29 cellular contexts compared by ENCODE assay signal in the genomic region with DNA sequence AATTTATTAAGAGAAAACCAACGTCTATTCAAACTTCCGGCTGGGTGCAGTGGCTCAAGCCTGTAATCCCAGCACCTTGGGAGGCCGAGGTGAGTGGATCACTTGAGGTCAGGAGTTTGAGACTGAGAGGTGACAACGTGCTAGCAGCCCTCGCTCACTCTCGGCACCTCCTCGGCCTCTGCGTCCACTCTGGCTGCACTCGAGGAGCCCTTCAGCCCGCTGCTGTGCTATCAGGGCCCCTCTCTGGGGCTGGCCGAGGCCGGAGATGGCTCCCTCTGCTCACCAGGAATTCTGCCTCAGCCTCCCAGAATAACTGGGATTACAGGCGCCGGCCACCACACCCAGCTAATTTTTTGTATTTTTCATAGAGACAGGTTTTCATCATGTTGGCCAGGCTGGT.
"Had no signal": no experiment of that assay in that cellular context is flagged by ENCODE, and none has a peak within 500 bp of the region (broad histone marks: within the 10 kb centered on the region; RNA-seq: fewer than 3 reads in every experiment).

No MANE protein-coding gene starts in this region.

- H3K4me3 ChIP-seq: colonic mucosa, coronary artery, dorsolateral prefrontal cortex, esophagus muscularis mucosa, esophagus squamous epithelium, gastrocnemius medialis, gastroesophageal sphincter, heart left ventricle, heart right ventricle, hepatocyte had no signal

- H3K4me1 Mint-ChIP-seq: endodermal cell had no signal

- H3K27me3 ChIP-seq: colonic mucosa, dorsolateral prefrontal cortex, esophagus muscularis mucosa, esophagus squamous epithelium, foreskin keratinocyte, gastrocnemius medialis, gastroesophageal sphincter, heart left ventricle, heart right ventricle, hepatocyte had no signal

- H3K9me3 Mint-ChIP-seq: dendritic cell treated with granulocyte-macrophage colony-stimulating factor and Interleukin-4, amounts not matched to agents 40 ng/mL and 50 ng/mL, for 4 days; effector memory CD8-positive, alpha-beta T cell had no signal

- H3K9me3 ChIP-seq: colonic mucosa, esophagus muscularis mucosa, esophagus squamous epithelium, gastrocnemius medialis, gastroesophageal sphincter, heart left ventricle, heart right ventricle had no signal

- ATAC-seq: effector memory CD8-positive, alpha-beta T cell; esophagus mucosa; foreskin keratinocyte; gastrocnemius medialis; gastroesophageal sphincter; heart left ventricle; heart right ventricle had no signal

- H3K27ac ChIP-seq: colonic mucosa, coronary artery, dorsolateral prefrontal cortex, epithelial cell of prostate, esophagus muscularis mucosa, esophagus squamous epithelium, foreskin keratinocyte, gastrocnemius medialis, gastroesophageal sphincter, heart left ventricle, heart right ventricle, hepatocyte had no signal

- DNase-seq: colonic mucosa; cortex of kidney; dermis blood vessel endothelial cell; dorsolateral prefrontal cortex; effector CD4-positive, alpha-beta T cell; effector CD8-positive, alpha-beta T cell; effector memory CD4-positive, alpha-beta T cell; effector memory CD8-positive, alpha-beta T cell; endodermal cell; erythroblast; esophagus squamous epithelium; foreskin fibroblast; foreskin keratinocyte; foreskin melanocyte; gastrocnemius medialis; glutamatergic neuron; head of caudate nucleus; heart left ventricle; heart right ventricle had no signal

- H3K4me1 ChIP-seq: colonic mucosa, esophagus squamous epithelium, foreskin keratinocyte, heart left ventricle, heart right ventricle had no signal

- H3K36me3 ChIP-seq: colonic mucosa, esophagus muscularis mucosa, esophagus squamous epithelium, gastrocnemius medialis, gastroesophageal sphincter, heart left ventricle, heart right ventricle had no signal

- H2AFZ ChIP-seq: hepatocyte had no signal

- H3K27me3 Mint-ChIP-seq: dendritic cell treated with granulocyte-macrophage colony-stimulating factor and Interleukin-4, amounts not matched to agents 40 ng/mL and 50 ng/mL, for 4 days; effector memory CD8-positive, alpha-beta T cell had no signal

- H3K27ac Mint-ChIP-seq: dendritic cell treated with granulocyte-macrophage colony-stimulating factor and Interleukin-4, amounts not matched to agents 40 ng/mL and 50 ng/mL, for 4 days; effector memory CD8-positive, alpha-beta T cell; endodermal cell had no signal

- H3K4me2 ChIP-seq: hepatocyte had no signal

- H3K79me2 ChIP-seq: hepatocyte had no signal

- H3K4me3 Mint-ChIP-seq: dendritic cell treated with granulocyte-macrophage colony-stimulating factor and Interleukin-4, amounts not matched to agents 40 ng/mL and 50 ng/mL, for 4 days; effector memory CD8-positive, alpha-beta T cell; endodermal cell had no signal

- FAIRE-seq: endometrium, endothelial cell of umbilical vein, frontal cortex had no signal
